Comparison of ENCODE assay signal across 8 cellular contexts in genomic region chr16:50741808-50742520, GRCh38. TPM values are rescaled to one million over a fixed set of nuclear protein-coding genes. Genes with fewer than 3 reads are reported as not detected.
DNase-seq lines count a peak whose midpoint lies in the region; ATAC-seq, FAIRE-seq and TF ChIP-seq lines count a peak whose summit lies in the region.

Gene CYLD, plus strand, starts transcription at chr16:50742086. Its CDS starts 7,613 bp downstream, at chr16:50749699.

- peak; percentile 93 for ATAC-seq in HG02840 (IDR thresholded peaks at IDR 0.05; ENCODE audit: low FRiP score, unreplicated experiment)
- peak; percentile 90 for ATAC-seq in T-cell (replicated peaks in 1 of 4)

- H3K79me1 ChIP-seq in trophoblast cell (ENCODE audit: low read length) = no peaks in the 10 kb centered on the region

- H4K8ac ChIP-seq in trophoblast cell (ENCODE audit: low read depth, low read length) = peak within 1 kb of the TSS; percentile 46

- peak within 1 kb of the TSS; percentile 99 for H3K4me2 ChIP-seq in trophoblast cell (ENCODE audit: low read length)

- H3K27me3 ChIP-seq in trophoblast cell (ENCODE audit: insufficient read depth, low read length) (no peaks in the 10 kb centered on the region), transverse colon (no peaks in the 10 kb centered on the region)

- H3K36me3 ChIP-seq in trophoblast cell (ENCODE audit: control insufficient read depth in 1 of 2, insufficient read depth in 2 of 2, low read length in 2 of 2) (no peaks in the 10 kb centered on the region), transverse colon (no peaks in the 10 kb centered on the region)

- H3K23ac ChIP-seq in trophoblast cell (ENCODE audit: low read length) = no peak within 1 kb of the TSS

- H3K27ac ChIP-seq in adipose tissue (ENCODE audit: low read depth, low read length) = no peak within 1 kb of the TSS
- H3K27ac ChIP-seq in trophoblast cell (ENCODE audit: low read depth, low read length) = no peak within 1 kb of the TSS
- peak within 1 kb of the TSS; percentile 90 to 97 (median 91) for H3K27ac ChIP-seq in transverse colon

- H3K4me3 ChIP-seq in trophoblast cell (ENCODE audit: low read depth, low read length) (peak within 1 kb of the TSS; percentile 78), transverse colon (peak within 1 kb of the TSS; percentile 79 to 100 (median 90))

- H3K27ac Mint-ChIP-seq in T-cell = peak within 1 kb of the TSS; percentile 97 to 98

- intact Hi-C loops in cardiac septum (cut with DNase I) = loop anchor here (5.0 to 10.0 kb wide), 3 partner anchors 65 to 377 kb away; partner anchors contain the start of gene BRD7
- intact Hi-C loops in transverse colon (cut with DNase I; ENCODE audit: low total_unique reads) = no loop called here

- H3K4me1 ChIP-seq in trophoblast cell (ENCODE audit: control insufficient read depth in 1 of 2, insufficient read depth in 2 of 2, low read length in 2 of 2) (peaks cover 3 to 4% of the 10 kb centered on the region in 2 experiments), transverse colon (peaks cover 11 to 46% (median 19%) of the 10 kb centered on the region in 4 donors)

- H2BK12ac ChIP-seq in trophoblast cell (ENCODE audit: low read length) = no peak within 1 kb of the TSS

- no peaks in the 10 kb centered on the region for H3K9me3 Mint-ChIP-seq in T-cell

- H3K9ac ChIP-seq in trophoblast cell (ENCODE audit: low read length) = peak within 1 kb of the TSS; percentile 80

- DNase-seq in GM12891 (ENCODE audit: insufficient read length, low spot score) (peak; percentile 93), NCI-H1436 treated with DMSO at 0.1 percent for 48 hours (lab: John Stamatoyannopoulos, UW) (peak; percentile 89), T-cell (peak; percentile 93 to 100 (median 100)), cardiac septum (ENCODE audit: low spot score) (peak; percentile 100), trophoblast cell (peak; percentile 100), transverse colon (peak; percentile 100)

- WGBS in adipose tissue, 3 donors = 0 to 1% (median 1%) methylated on average over 50 to 85 of the region's 85 CpGs
- WGBS in trophoblast cell (ENCODE audit: extremely low coverage, insufficient coverage, insufficient read length) = no CpG with 5 or more reads among the region's 85 CpGs
- 1% methylated on average over 28 of the region's 85 CpGs; no CpG with 5 or more reads in 1 of the 2 donors for WGBS in transverse colon (ENCODE audit: low coverage in 1 of 2), 2 donors

- TF ChIP-seq CTCF in transverse colon (IDR thresholded peaks at IDR 0.05) = no peak

- no peak within 1 kb of the TSS for H2AK5ac ChIP-seq in trophoblast cell (ENCODE audit: low read length)

- H2AFZ ChIP-seq in trophoblast cell (ENCODE audit: insufficient read depth, low read length, poor library complexity) = peak within 1 kb of the TSS; percentile 80

- FAIRE-seq in GM12891 (lab: Jason Lieb, UNC) = peak; percentile 100

- H3K79me2 ChIP-seq in trophoblast cell (ENCODE audit: control insufficient read depth, insufficient read depth, low read length, poor library complexity) = peaks cover 3% of the 10 kb centered on the region

- H3K4me3 Mint-ChIP-seq in T-cell = peak within 1 kb of the TSS; percentile 93 to 98 (median 95)

- no peak within 1 kb of the TSS for H3K18ac ChIP-seq in trophoblast cell (ENCODE audit: low read length)

- no peak for TF ChIP-seq EP300 in transverse colon (IDR thresholded peaks at IDR 0.05; ENCODE audit: low read depth)

- no peak within 1 kb of the TSS for H3K4ac ChIP-seq in trophoblast cell (ENCODE audit: low read depth, low read length)

- H3K14ac ChIP-seq in trophoblast cell (ENCODE audit: low read length) = no peak within 1 kb of the TSS

- H3K27me3 Mint-ChIP-seq in T-cell = no peaks in the 10 kb centered on the region

- no peak within 1 kb of the TSS for H2BK120ac ChIP-seq in trophoblast cell (ENCODE audit: insufficient read depth, low read length, poor library complexity)

- no peak within 1 kb of the TSS for H2BK5ac ChIP-seq in trophoblast cell (ENCODE audit: low read depth, low read length, poor library complexity)

- peaks cover 40 to 58% (median 51%) of the 10 kb centered on the region in 3 donors for H3K4me1 Mint-ChIP-seq in T-cell

- in situ Hi-C loops in transverse colon (cut with MboI; ENCODE audit: low pct_ligation_motif_present in 1 of 4, low pct_unique_long_range_greater_than_20kb in 1 of 4, low sequenced_read_pairs in 3 of 4) = no loop called here

- CTCF ChIA-PET in T-cell (lab: Charles Lee) = interaction anchor here (0.8 to 1.7 kb wide), 16 partner anchors 8 to 717 kb away, joined by 3 to 21 read pairs (median 5); partner anchors contain the start of genes CNEP1R1 (in 1 of the 2) and SNX20 (in 1 of the 2)

- H3K9me3 ChIP-seq in trophoblast cell (ENCODE audit: insufficient read depth, low read depth, low read length) (no peaks in the 10 kb centered on the region), transverse colon (no peaks in the 10 kb centered on the region)

- TF ChIP-seq POLR2A in GM12891 (IDR thresholded peaks at IDR 0.05; ENCODE audit: low read depth, low read length) (peak; percentile 55; the same call in 1 of the 2 replicates), transverse colon (IDR thresholded peaks at IDR 0.05) (peak; percentile 70)

- H4K91ac ChIP-seq in trophoblast cell (ENCODE audit: low read depth, low read length) = no peak within 1 kb of the TSS

- no peak within 1 kb of the TSS for H4K12ac ChIP-seq in trophoblast cell (ENCODE audit: low read depth, low read length)

- POLR2A ChIA-PET in T-cell (lab: Charles Lee) = interaction anchor here (0.6 to 1.3 kb wide), 20 partner anchors 11 to 717 kb away, joined by 3 to 11 read pairs (median 3); partner anchors contain the start of genes CNEP1R1 (in 1 of the 2) and SNX20 (in 1 of the 2)

- H3K36me3 Mint-ChIP-seq in T-cell = peaks cover 28% of the 10 kb centered on the region

TF ChIP-seq in GM12891, 5 proteins besides CTCF, POLR2A, EP300 and RAD21:
- no peak for TF ChIP-seq PAX5 (IDR thresholded peaks at IDR 0.05; ENCODE audit: insufficient read depth, low read length, severe bottlenecking)
- 0 out of 2 replicates have a peak, but pooled peaks have one; percentile 47 for TF ChIP-seq POLR2AphosphoS5 (IDR thresholded peaks at IDR 0.05; ENCODE audit: low read depth, low read length)

RNA-seq across cellular contexts. Expression of gene CYLD, which starts in this region (rescaled TPM):
- polyA plus RNA-seq in GM12891 (2012; ENCODE audit: low read depth, missing spikeins) = 57.1 TPM
- total RNA-seq in T-cell (100 to 1,000 TPM; 243 to 380 (median 294) TPM), cardiac septum (39.5 TPM), transverse colon (10 to 100 TPM in 3 of 4 donors, 1 to 10 TPM in 1; 5.2 to 56.5 (median 34.1) TPM)
- polyA plus RNA-seq in adipose tissue = 10 to 100 TPM in 2 of 3 donors, 1 to 10 TPM in 1; 5.8 to 12.5 (median 11.9) TPM
- polyA plus RNA-seq in trophoblast cell (2013) = 5.5 and 5.6 TPM in 2 replicates

Comparison
In these comparisons a context has a peak if more than half of its experiments do, and no peak if none do; other contexts are left out.
1. H3K27ac ChIP-seq: peak in transverse colon (4 of 4); none in adipose tissue (single experiment) and trophoblast cell (single experiment).
2. Peak in every context shown above with its lines, with median percentiles within 50 percentile points of each other: DNase-seq.